Comparison of ENCODE assay signal across 1 cellular context in the genomic region with DNA sequence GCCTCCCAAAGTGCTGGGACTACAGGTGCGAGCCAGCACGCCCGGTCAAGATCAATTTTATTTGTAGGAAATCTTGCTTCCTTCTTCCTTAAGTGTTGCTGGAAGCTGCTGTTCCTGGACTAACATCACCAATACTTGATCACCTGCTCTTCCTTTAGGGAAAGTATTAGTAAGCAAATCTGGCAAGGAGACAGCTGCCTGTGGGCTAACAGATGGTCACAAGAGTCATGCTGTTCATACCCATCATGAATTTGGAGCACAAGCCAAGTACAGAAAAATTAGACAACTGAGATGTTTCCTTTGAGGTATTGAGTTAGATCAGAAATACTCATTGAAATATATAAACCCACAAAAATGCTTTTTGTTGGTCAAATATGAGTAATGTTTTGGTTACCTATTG.
TF ChIP-seq lines count a peak whose summit lies in the region.

No MANE protein-coding gene starts in this region.

TF ChIP-seq in IMR-90, 13 proteins besides CTCF, POLR2A, EP300 and RAD21:
- TF ChIP-seq SMC3 (IDR thresholded peaks at IDR 0.05; ENCODE audit: low read depth, low read length) = no peak
- no peak for TF ChIP-seq MAZ (IDR thresholded peaks at IDR 0.05; ENCODE audit: borderline replicate concordance, low read depth, low read length)
- TF ChIP-seq BHLHE40 (IDR thresholded peaks at IDR 0.05; ENCODE audit: low read depth, low read length) = no peak
- TF ChIP-seq, protein P1, sequence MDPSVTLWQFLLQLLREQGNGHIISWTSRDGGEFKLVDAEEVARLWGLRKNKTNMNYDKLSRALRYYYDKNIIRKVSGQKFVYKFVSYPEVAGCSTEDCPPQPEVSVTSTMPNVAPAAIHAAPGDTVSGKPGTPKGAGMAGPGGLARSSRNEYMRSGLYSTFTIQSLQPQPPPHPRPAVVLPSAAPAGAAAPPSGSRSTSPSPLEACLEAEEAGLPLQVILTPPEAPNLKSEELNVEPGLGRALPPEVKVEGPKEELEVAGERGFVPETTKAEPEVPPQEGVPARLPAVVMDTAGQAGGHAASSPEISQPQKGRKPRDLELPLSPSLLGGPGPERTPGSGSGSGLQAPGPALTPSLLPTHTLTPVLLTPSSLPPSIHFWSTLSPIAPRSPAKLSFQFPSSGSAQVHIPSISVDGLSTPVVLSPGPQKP (IDR thresholded peaks at IDR 0.05; ENCODE audit: borderline replicate concordance, low read depth, low read length) = no peak
- TF ChIP-seq MXI1 (IDR thresholded peaks at IDR 0.05; ENCODE audit: borderline replicate concordance, low read depth, low read length) = no peak
- no peak for TF ChIP-seq CEBPB (IDR thresholded peaks at IDR 0.05; ENCODE audit: low read depth, low read length)
- TF ChIP-seq, protein P2, sequence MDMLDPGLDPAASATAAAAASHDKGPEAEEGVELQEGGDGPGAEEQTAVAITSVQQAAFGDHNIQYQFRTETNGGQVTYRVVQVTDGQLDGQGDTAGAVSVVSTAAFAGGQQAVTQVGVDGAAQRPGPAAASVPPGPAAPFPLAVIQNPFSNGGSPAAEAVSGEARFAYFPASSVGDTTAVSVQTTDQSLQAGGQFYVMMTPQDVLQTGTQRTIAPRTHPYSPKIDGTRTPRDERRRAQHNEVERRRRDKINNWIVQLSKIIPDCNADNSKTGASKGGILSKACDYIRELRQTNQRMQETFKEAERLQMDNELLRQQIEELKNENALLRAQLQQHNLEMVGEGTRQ (IDR thresholded peaks at IDR 0.05; ENCODE audit: low read depth, low read length) = no peak
- TF ChIP-seq FOS (IDR thresholded peaks at IDR 0.05; ENCODE audit: low read depth, low read length) = no peak
